22 cellular contexts compared by ENCODE assay signal in the genomic region with DNA sequence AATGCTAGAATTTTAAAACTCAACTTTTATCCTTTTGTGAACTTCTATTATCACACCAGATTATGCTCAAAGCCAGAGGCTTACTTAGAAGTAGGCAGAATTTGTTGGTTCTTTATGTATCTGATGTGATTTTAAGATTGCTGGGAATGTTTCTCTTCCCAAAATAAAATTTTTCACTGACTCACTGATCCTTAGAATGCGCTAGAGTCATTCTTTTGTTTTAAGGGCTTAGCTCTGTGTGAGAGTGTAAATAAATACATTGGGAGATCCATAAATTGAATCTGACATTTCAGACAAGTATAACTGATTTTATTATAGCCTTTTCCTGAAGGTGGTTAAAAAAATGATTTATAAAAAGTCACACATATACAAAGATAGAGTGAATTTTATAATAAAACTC.
DNase-seq lines count a peak whose midpoint lies in the region; FAIRE-seq and TF ChIP-seq lines count a peak whose summit lies in the region.
"Had no signal": no experiment of that assay in that cellular context is flagged by ENCODE, and none has a peak within 500 bp of the region (broad histone marks: within the 10 kb centered on the region; RNA-seq: fewer than 3 reads in every experiment).

No MANE protein-coding gene starts in this region.

- no peaks in the 10 kb centered on the region for H4K20me1 ChIP-seq in fibroblast of lung (ENCODE audit: control insufficient read depth, extremely low read depth, insufficient read depth, low read length)

- CTCF ChIA-PET in activated naive CD4-positive, alpha-beta T cell treated with anti-CD3 and anti-CD28 coated beads, Interleukin-2, amount 10 ng/mL, durations not matched to agents 7 days and 5 days (lab: Charles Lee) = no interaction called here

- H3K27ac Mint-ChIP-seq in activated naive CD4-positive, alpha-beta T cell treated with anti-CD3 and anti-CD28 coated beads, Interleukin-2, amount 10 ng/mL, durations not matched to agents 7 days and 5 days = no peak overlapping the region
- no peak overlapping the region for H3K27ac Mint-ChIP-seq in progenitor cell of endocrine pancreas
- H3K27ac Mint-ChIP-seq in activated naive CD8-positive, alpha-beta T cell treated with anti-CD3 and anti-CD28 coated beads for 36 hours = no peak overlapping the region
- H3K27ac Mint-ChIP-seq: naive thymus-derived CD8-positive, alpha-beta T cell had no signal

- H3K9me3 ChIP-seq in fibroblast of lung (ENCODE audit: control insufficient read depth, insufficient read depth, low read depth, low read length) = no peaks in the 10 kb centered on the region
- H3K9me3 ChIP-seq: ascending aorta, BE2C, heart left ventricle, lower lobe of right lung had no signal

- H3K4me1 ChIP-seq in fibroblast of lung (ENCODE audit: control insufficient read depth, extremely low read depth, insufficient read depth, low read length) = peaks cover 8% of the 10 kb centered on the region
- H3K4me1 ChIP-seq: BE2C, lower lobe of right lung had no signal

- peak; percentile 9 for DNase-seq in HCEC 1CT
- DNase-seq in fibroblast of lung (ENCODE audit: low read depth in 2 of 2) = peak; percentile 20 to 44
- DNase-seq in pulmonary artery endothelial cell (ENCODE audit: low read depth, low spot score) = peak; percentile 10
- no peak for DNase-seq in activated naive CD4-positive, alpha-beta T cell treated with anti-CD3 and anti-CD28 coated beads, Interleukin-2, amount 10 ng/mL, durations not matched to agents 7 days and 5 days
- DNase-seq in progenitor cell of endocrine pancreas (ENCODE audit: low spot score, unreplicated experiment) = no peak
- DNase-seq in kidney glomerular epithelial cell (lab: John Stamatoyannopoulos, UW) = no peak
- no peak for DNase-seq in activated naive CD8-positive, alpha-beta T cell treated with anti-CD3 and anti-CD28 coated beads for 36 hours
- DNase-seq: activated CD4-positive, alpha-beta T cell treated with anti-CD3 and anti-CD28 coated beads, Interleukin-2, amount 50 U/mL, for 4 hours; BE2C; GDM1; heart left ventricle; lower lobe of right lung; naive thymus-derived CD8-positive, alpha-beta T cell; NCI-H1694 treated with DMSO at 0.1 percent for 48 hours; NCI-H226; RPMI8226; stimulated activated CD4-positive, alpha-beta T cell treated with anti-CD3 and anti-CD28 coated beads, Interleukin-12 subunit alpha, Interleukin-12 subunit beta, amount 100 ng/mL, for 4 hours had no signal

- H3K79me2 ChIP-seq in fibroblast of lung (ENCODE audit: control insufficient read depth, insufficient read depth, low read length) = no peaks in the 10 kb centered on the region

- no peak overlapping the region for H3K9ac ChIP-seq in fibroblast of lung (ENCODE audit: insufficient read depth, low read length)

- no peaks in the 10 kb centered on the region for H3K4me1 Mint-ChIP-seq in activated naive CD4-positive, alpha-beta T cell treated with anti-CD3 and anti-CD28 coated beads, Interleukin-2, amount 10 ng/mL, durations not matched to agents 7 days and 5 days
- peaks cover 9% of the 10 kb centered on the region for H3K4me1 Mint-ChIP-seq in progenitor cell of endocrine pancreas (ENCODE audit: low read depth)
- H3K4me1 Mint-ChIP-seq in activated naive CD8-positive, alpha-beta T cell treated with anti-CD3 and anti-CD28 coated beads for 36 hours = no peaks in the 10 kb centered on the region

- no peak for TF ChIP-seq CTCF in fibroblast of lung (conservative IDR thresholded peaks at IDR 0.05 in 1 of 2, IDR thresholded peaks at IDR 0.05 in 1 of 2; ENCODE audit: low read depth in 1 of 2, low read length in 2 of 2)
- TF ChIP-seq CTCF in progenitor cell of endocrine pancreas (IDR thresholded peaks at IDR 0.05; ENCODE audit: unreplicated experiment) = no peak

- no peaks in the 10 kb centered on the region for H3K27me3 Mint-ChIP-seq in activated naive CD4-positive, alpha-beta T cell treated with anti-CD3 and anti-CD28 coated beads, Interleukin-2, amount 10 ng/mL, durations not matched to agents 7 days and 5 days
- H3K27me3 Mint-ChIP-seq in progenitor cell of endocrine pancreas = no peaks in the 10 kb centered on the region
- H3K27me3 Mint-ChIP-seq in activated naive CD8-positive, alpha-beta T cell treated with anti-CD3 and anti-CD28 coated beads for 36 hours = no peaks in the 10 kb centered on the region
- H3K27me3 Mint-ChIP-seq: naive thymus-derived CD8-positive, alpha-beta T cell had no signal

- H3K27me3 ChIP-seq in fibroblast of lung (ENCODE audit: control insufficient read depth, insufficient read depth, low read length) = no peaks in the 10 kb centered on the region
- H3K27me3 ChIP-seq: ascending aorta, BE2C, heart left ventricle had no signal

- FAIRE-seq in TTC549 (lab: Jason Lieb, UNC) = peak; percentile 78
- FAIRE-seq: GM12878 had no signal

- no peaks in the 10 kb centered on the region for H3K36me3 Mint-ChIP-seq in activated naive CD4-positive, alpha-beta T cell treated with anti-CD3 and anti-CD28 coated beads, Interleukin-2, amount 10 ng/mL, durations not matched to agents 7 days and 5 days
- H3K36me3 Mint-ChIP-seq in progenitor cell of endocrine pancreas (ENCODE audit: insufficient read depth) = peaks cover 4% of the 10 kb centered on the region
- no peaks in the 10 kb centered on the region for H3K36me3 Mint-ChIP-seq in activated naive CD8-positive, alpha-beta T cell treated with anti-CD3 and anti-CD28 coated beads for 36 hours
- H3K36me3 Mint-ChIP-seq: naive thymus-derived CD8-positive, alpha-beta T cell had no signal

- H3K4me3 ChIP-seq in fibroblast of lung (replicated peaks in 1 of 4; ENCODE audit: control extremely low read depth in 1 of 4, insufficient read depth in 1 of 4, low read depth in 3 of 4, low read length in 4 of 4) = no peak overlapping the region
- H3K4me3 ChIP-seq: ascending aorta, coronary artery, GM12878, heart left ventricle, lower lobe of right lung had no signal

- H2AFZ ChIP-seq in fibroblast of lung (ENCODE audit: low read length) = no peak overlapping the region

- no peak overlapping the region for H3K4me2 ChIP-seq in fibroblast of lung (ENCODE audit: extremely low read depth, insufficient read depth, low read length)

- no peaks in the 10 kb centered on the region for H3K36me3 ChIP-seq in fibroblast of lung (ENCODE audit: control insufficient read depth, insufficient read depth, low read length)
- H3K36me3 ChIP-seq: ascending aorta, BE2C, heart left ventricle, lower lobe of right lung had no signal

- no peaks in the 10 kb centered on the region for H3K9me3 Mint-ChIP-seq in activated naive CD4-positive, alpha-beta T cell treated with anti-CD3 and anti-CD28 coated beads, Interleukin-2, amount 10 ng/mL, durations not matched to agents 7 days and 5 days
- peaks cover 11% of the 10 kb centered on the region for H3K9me3 Mint-ChIP-seq in progenitor cell of endocrine pancreas (ENCODE audit: low read depth)
- no peaks in the 10 kb centered on the region for H3K9me3 Mint-ChIP-seq in activated naive CD8-positive, alpha-beta T cell treated with anti-CD3 and anti-CD28 coated beads for 36 hours
- H3K9me3 Mint-ChIP-seq: naive thymus-derived CD8-positive, alpha-beta T cell had no signal

- H3K27ac ChIP-seq in fibroblast of lung (ENCODE audit: insufficient read depth, low read length) = no peak overlapping the region
- H3K27ac ChIP-seq: ascending aorta, coronary artery, lower lobe of right lung, VCaP had no signal

- no peak overlapping the region for H3K4me3 Mint-ChIP-seq in activated naive CD4-positive, alpha-beta T cell treated with anti-CD3 and anti-CD28 coated beads, Interleukin-2, amount 10 ng/mL, durations not matched to agents 7 days and 5 days
- H3K4me3 Mint-ChIP-seq in progenitor cell of endocrine pancreas (ENCODE audit: low read depth) = no peak overlapping the region
- H3K4me3 Mint-ChIP-seq in activated naive CD8-positive, alpha-beta T cell treated with anti-CD3 and anti-CD28 coated beads for 36 hours = no peak overlapping the region
- H3K4me3 Mint-ChIP-seq: naive thymus-derived CD8-positive, alpha-beta T cell had no signal

Comparison
In these comparisons a context has a peak if more than half of its experiments do, and no peak if none do; other contexts are left out.
1. DNase-seq: peak in HCEC 1CT (single experiment), fibroblast of lung (2 of 2) and pulmonary artery endothelial cell (single experiment); none in activated naive CD4-positive, alpha-beta T cell treated with anti-CD3 and anti-CD28 coated beads, Interleukin-2, amount 10 ng/mL, durations not matched to agents 7 days and 5 days (single experiment), progenitor cell of endocrine pancreas (single experiment), kidney glomerular epithelial cell (single experiment) and activated naive CD8-positive, alpha-beta T cell treated with anti-CD3 and anti-CD28 coated beads for 36 hours (single experiment).